Comparison of ENCODE assay signal across 8 cellular contexts in the genomic region with DNA sequence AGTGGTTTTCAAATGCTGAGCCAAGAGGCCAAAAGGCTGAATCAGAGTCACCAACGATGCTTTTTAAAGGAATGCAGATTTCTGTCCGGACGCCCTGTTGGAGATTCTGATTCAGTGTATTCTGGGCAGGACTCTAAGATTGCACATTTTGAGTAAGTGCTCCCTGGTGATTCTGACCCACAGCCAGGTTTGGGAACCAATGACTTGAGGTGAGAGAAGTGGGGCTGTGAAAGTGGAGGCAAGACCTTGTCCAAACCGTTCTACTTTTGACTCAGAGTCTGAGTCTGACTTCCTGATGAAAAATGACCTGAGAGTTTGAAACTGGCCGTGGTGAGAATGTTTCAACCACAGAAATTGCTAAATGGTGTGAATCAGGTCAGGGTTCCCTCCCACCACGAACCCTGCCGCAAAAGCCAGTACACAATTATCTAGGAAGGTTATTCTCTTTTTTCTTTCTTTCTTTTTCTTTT.
DNase-seq lines count a peak whose midpoint lies in the region; ATAC-seq and TF ChIP-seq lines count a peak whose summit lies in the region.

No MANE protein-coding gene starts in this region.

- H3K27me3 ChIP-seq in BJ (ENCODE audit: control insufficient read depth, insufficient read depth, low read length) (no peaks in the 10 kb centered on the region), sigmoid colon (no peaks in the 10 kb centered on the region)

- no peak overlapping the region for H3K4me3 ChIP-seq in BJ (ENCODE audit: low read depth, low read length)
- no peak overlapping the region for H3K4me3 ChIP-seq in cardiac fibroblast (replicated peaks in 1 of 2; ENCODE audit: low read depth in 2 of 2, low read length in 2 of 2)
- no peak overlapping the region for H3K4me3 ChIP-seq in sigmoid colon

- no peak for TF ChIP-seq POLR2A in sigmoid colon (IDR thresholded peaks at IDR 0.05)

- peak; percentile 82 for DNase-seq in BJ (ENCODE audit: low read depth)
- peak; percentile 52 to 97 for DNase-seq in cardiac fibroblast (ENCODE audit: low read depth in 2 of 2)
- no peak for DNase-seq in sigmoid colon
- DNase-seq in NCI-H1694 treated with DMSO at 0.1 percent for 48 hours (lab: John Stamatoyannopoulos, UW), result no peak
- DNase-seq in superior temporal gyrus (ENCODE audit: extremely low spot score), result no peak

- H3K9me3 ChIP-seq in sigmoid colon, result no peaks in the 10 kb centered on the region

- TF ChIP-seq CTCF in BJ (IDR thresholded peaks at IDR 0.05; ENCODE audit: insufficient read depth, low read depth, low read length), result no peak
- TF ChIP-seq CTCF in cardiac fibroblast (IDR thresholded peaks at IDR 0.05; ENCODE audit: low read depth, low read length), result no peak
- no peak for TF ChIP-seq CTCF in sigmoid colon (IDR thresholded peaks at IDR 0.05)

- intact Hi-C loops in sigmoid colon (cut with DNase I), result no loop called here

- peaks cover 1% of the 10 kb centered on the region; the same call in 1 of the 2 replicates for H3K36me3 ChIP-seq in BJ (ENCODE audit: control insufficient read depth, insufficient read depth, low read length)
- no peaks in the 10 kb centered on the region for H3K36me3 ChIP-seq in sigmoid colon

- TF ChIP-seq EP300 in sigmoid colon (IDR thresholded peaks at IDR 0.05), result no peak

- ATAC-seq in GM19455 (IDR thresholded peaks at IDR 0.05; ENCODE audit: unreplicated experiment) (peak; percentile 96), HG03432 (IDR thresholded peaks at IDR 0.05; ENCODE audit: unreplicated experiment) (peak; percentile 98), esophagus mucosa (no peak)

- WGBS in sigmoid colon, 2 donors, result 71 to 75% methylated on average over 7 of the region's 7 CpGs

- CTCF ChIA-PET in BJ (lab: Yijun Ruan, JAX), result no interaction called here

- H3K4me1 ChIP-seq in sigmoid colon, result no peaks in the 10 kb centered on the region

- H3K27ac ChIP-seq in sigmoid colon, result peak overlapping the region in 1 of 4 donors; percentile 25

- POLR2A ChIA-PET in BJ (lab: Charles Lee), result no interaction called here

Comparison
In these comparisons a context has a peak if more than half of its experiments do, and no peak if none do; other contexts are left out.
1. DNase-seq: peak in BJ (single experiment) and cardiac fibroblast (2 of 2); none in sigmoid colon (single experiment), NCI-H1694 treated with DMSO at 0.1 percent for 48 hours (single experiment) and superior temporal gyrus (single experiment).